In the genomic region with DNA sequence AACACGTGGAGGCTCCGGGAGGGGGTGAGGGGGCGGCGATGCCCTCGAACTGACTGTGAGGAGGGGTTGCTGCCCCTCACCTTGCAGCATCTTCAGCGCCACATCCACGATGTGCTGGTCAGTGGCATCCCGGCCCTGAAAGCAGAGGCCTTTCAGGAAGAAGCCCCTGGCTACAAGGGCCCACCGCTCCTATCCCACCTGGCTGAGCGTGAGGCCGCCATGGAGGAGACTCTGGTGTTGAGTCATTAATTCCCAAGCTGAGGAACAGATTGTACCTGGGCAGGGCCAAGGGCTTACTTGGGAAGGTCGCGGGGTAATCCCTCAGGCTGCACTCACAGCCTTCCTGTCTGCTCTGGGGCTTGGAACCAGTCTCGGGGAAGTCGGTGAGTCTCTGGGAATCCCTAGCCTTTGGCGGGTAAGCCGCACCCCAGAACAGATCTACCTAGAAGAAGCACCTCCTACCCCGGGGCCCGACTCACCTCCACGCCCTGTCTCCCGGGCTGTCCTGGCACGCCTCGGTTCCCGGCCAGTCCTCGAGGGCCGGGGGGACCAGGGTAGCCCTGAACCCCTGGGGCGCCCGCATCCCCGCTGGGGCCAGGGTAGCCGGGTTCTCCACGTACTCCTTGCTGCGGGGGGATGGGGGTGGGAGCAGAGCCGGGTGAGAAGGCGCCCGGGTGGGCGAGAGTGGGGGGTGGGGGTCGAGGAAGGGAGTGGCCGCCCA, we compare ENCODE assay signal across 23 cellular contexts. TPM values are rescaled to one million over a fixed set of nuclear protein-coding genes. Genes with fewer than 3 reads are reported as not detected.
DNase-seq lines count a peak whose midpoint lies in the region; ATAC-seq and TF ChIP-seq lines count a peak whose summit lies in the region.
"Had no signal": no experiment of that assay in that cellular context is flagged by ENCODE, and none has a peak within 500 bp of the region (broad histone marks: within the 10 kb centered on the region; RNA-seq: fewer than 3 reads in every experiment).

No MANE protein-coding gene starts in this region.

- no peaks in the 10 kb centered on the region for H3K9me3 Mint-ChIP-seq in activated CD8-positive, alpha-beta memory T cell treated with anti-CD3 and anti-CD28 coated beads, Interleukin-2, amount 10 ng/mL, durations not matched to agents 7 days and 5 days (ENCODE audit: low read depth)
- H3K9me3 Mint-ChIP-seq in WTC11, result no peaks in the 10 kb centered on the region
- H3K9me3 Mint-ChIP-seq: CD8-positive, alpha-beta memory T cell had no signal

- no peaks in the 10 kb centered on the region for H3K4me1 Mint-ChIP-seq in activated CD8-positive, alpha-beta memory T cell treated with anti-CD3 and anti-CD28 coated beads, Interleukin-2, amount 10 ng/mL, durations not matched to agents 7 days and 5 days
- no peaks in the 10 kb centered on the region for H3K4me1 Mint-ChIP-seq in WTC11
- H3K4me1 Mint-ChIP-seq: CD8-positive, alpha-beta memory T cell had no signal

- no peaks in the 10 kb centered on the region for H3K27me3 Mint-ChIP-seq in activated CD8-positive, alpha-beta memory T cell treated with anti-CD3 and anti-CD28 coated beads, Interleukin-2, amount 10 ng/mL, durations not matched to agents 7 days and 5 days
- peaks cover 26% of the 10 kb centered on the region for H3K27me3 Mint-ChIP-seq in WTC11 (ENCODE audit: low read depth)
- H3K27me3 Mint-ChIP-seq: CD8-positive, alpha-beta memory T cell had no signal

- peak; percentile 35 for DNase-seq in activated CD8-positive, alpha-beta memory T cell treated with anti-CD3 and anti-CD28 coated beads for 24 hours
- DNase-seq in activated CD8-positive, alpha-beta memory T cell treated with anti-CD3 and anti-CD28 coated beads, Interleukin-2, amount 10 ng/mL, durations not matched to agents 7 days and 5 days, result no peak
- DNase-seq in WTC11 (ENCODE audit: low spot score) (peak; percentile 23), mesenteric fat pad (ENCODE audit: low spot score) (peak; percentile 81), ureter (ENCODE audit: low spot score) (peak; percentile 26), kidney glomerular epithelial cell (lab: John Stamatoyannopoulos, UW) (no peak), NCI-H128 (lab: John Stamatoyannopoulos, UW; ENCODE audit: unreplicated experiment) (no peak), putamen (ENCODE audit: low spot score) (no peak)
- DNase-seq: 8988T; AML-193; C1 segment of cervical spinal cord; CD8-positive, alpha-beta memory T cell; GDM1; Karpas-422; MV-4-11; NCI-H1105 treated with DMSO at 0.1 percent for 48 hours; NCI-H1694; NCI-H2081 treated with DMSO at 0.1 percent for 48 hours; NCI-H524 treated with DMSO at 0.1 percent for 48 hours; OCI-M1; SHP77 treated with DMSO at 0.1 percent for 48 hours had no signal

- no peak for TF ChIP-seq CTCF in WTC11 (IDR thresholded peaks at IDR 0.05)

- H3K36me3 Mint-ChIP-seq in activated CD8-positive, alpha-beta memory T cell treated with anti-CD3 and anti-CD28 coated beads, Interleukin-2, amount 10 ng/mL, durations not matched to agents 7 days and 5 days, result no peaks in the 10 kb centered on the region
- no peaks in the 10 kb centered on the region for H3K36me3 Mint-ChIP-seq in WTC11
- H3K36me3 Mint-ChIP-seq: CD8-positive, alpha-beta memory T cell had no signal

- CTCF ChIA-PET in activated CD8-positive, alpha-beta memory T cell treated with anti-CD3 and anti-CD28 coated beads, Interleukin-2, amount 10 ng/mL, durations not matched to agents 7 days and 5 days (lab: Charles Lee), result no interaction called here
- CTCF ChIA-PET in WTC11 (lab: Charles Lee), result interaction anchor here (1.0 kb wide), 1 partner anchor 159 kb away, joined by 3 read pairs; no protein-coding TSS in a partner anchor

- no peak overlapping the region for H3K4me3 Mint-ChIP-seq in activated CD8-positive, alpha-beta memory T cell treated with anti-CD3 and anti-CD28 coated beads, Interleukin-2, amount 10 ng/mL, durations not matched to agents 7 days and 5 days
- peak overlapping the region; percentile 61 for H3K4me3 Mint-ChIP-seq in WTC11
- H3K4me3 Mint-ChIP-seq: CD8-positive, alpha-beta memory T cell had no signal

- ATAC-seq in activated CD8-positive, alpha-beta memory T cell treated with anti-CD3 and anti-CD28 coated beads, Interleukin-2, amount 10 ng/mL, durations not matched to agents 7 days and 5 days, result no peak
- peak; percentile 28 for ATAC-seq in WTC11

- H3K27ac Mint-ChIP-seq in activated CD8-positive, alpha-beta memory T cell treated with anti-CD3 and anti-CD28 coated beads, Interleukin-2, amount 10 ng/mL, durations not matched to agents 7 days and 5 days, result no peak overlapping the region
- H3K27ac Mint-ChIP-seq in WTC11, result no peak overlapping the region
- H3K27ac Mint-ChIP-seq: CD8-positive, alpha-beta memory T cell had no signal

- POLR2A ChIA-PET in WTC11 (lab: Charles Lee), result no interaction called here

TF ChIP-seq in WTC11, 78 proteins besides CTCF, POLR2A, EP300 and RAD21 (continues in another document):
- no peak for TF ChIP-seq FOXP1 (CRISPR knock-in tag; IDR thresholded peaks at IDR 0.05; ENCODE audit: borderline replicate concordance)
- TF ChIP-seq, protein P1, sequence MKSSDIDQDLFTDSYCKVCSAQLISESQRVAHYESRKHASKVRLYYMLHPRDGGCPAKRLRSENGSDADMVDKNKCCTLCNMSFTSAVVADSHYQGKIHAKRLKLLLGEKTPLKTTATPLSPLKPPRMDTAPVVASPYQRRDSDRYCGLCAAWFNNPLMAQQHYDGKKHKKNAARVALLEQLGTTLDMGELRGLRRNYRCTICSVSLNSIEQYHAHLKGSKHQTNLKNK (CRISPR knock-in tag; IDR thresholded peaks at IDR 0.05), result no peak
- TF ChIP-seq, protein P2, sequence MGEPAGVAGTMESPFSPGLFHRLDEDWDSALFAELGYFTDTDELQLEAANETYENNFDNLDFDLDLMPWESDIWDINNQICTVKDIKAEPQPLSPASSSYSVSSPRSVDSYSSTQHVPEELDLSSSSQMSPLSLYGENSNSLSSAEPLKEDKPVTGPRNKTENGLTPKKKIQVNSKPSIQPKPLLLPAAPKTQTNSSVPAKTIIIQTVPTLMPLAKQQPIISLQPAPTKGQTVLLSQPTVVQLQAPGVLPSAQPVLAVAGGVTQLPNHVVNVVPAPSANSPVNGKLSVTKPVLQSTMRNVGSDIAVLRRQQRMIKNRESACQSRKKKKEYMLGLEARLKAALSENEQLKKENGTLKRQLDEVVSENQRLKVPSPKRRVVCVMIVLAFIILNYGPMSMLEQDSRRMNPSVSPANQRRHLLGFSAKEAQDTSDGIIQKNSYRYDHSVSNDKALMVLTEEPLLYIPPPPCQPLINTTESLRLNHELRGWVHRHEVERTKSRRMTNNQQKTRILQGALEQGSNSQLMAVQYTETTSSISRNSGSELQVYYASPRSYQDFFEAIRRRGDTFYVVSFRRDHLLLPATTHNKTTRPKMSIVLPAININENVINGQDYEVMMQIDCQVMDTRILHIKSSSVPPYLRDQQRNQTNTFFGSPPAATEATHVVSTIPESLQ (CRISPR knock-in tag; IDR thresholded peaks at IDR 0.05), result no peak
- TF ChIP-seq ZNF416 (CRISPR knock-in tag; IDR thresholded peaks at IDR 0.05), result no peak
- no peak for TF ChIP-seq SMAD4 (CRISPR knock-in tag; IDR thresholded peaks at IDR 0.05)
- TF ChIP-seq ESRRA (CRISPR knock-in tag; IDR thresholded peaks at IDR 0.05; ENCODE audit: borderline replicate concordance), result no peak
- TF ChIP-seq ZNF232 (CRISPR knock-in tag; IDR thresholded peaks at IDR 0.05), result no peak
- TF ChIP-seq, protein P3, sequence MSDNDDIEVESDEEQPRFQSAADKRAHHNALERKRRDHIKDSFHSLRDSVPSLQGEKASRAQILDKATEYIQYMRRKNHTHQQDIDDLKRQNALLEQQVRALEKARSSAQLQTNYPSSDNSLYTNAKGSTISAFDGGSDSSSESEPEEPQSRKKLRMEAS (CRISPR knock-in tag; IDR thresholded peaks at IDR 0.05), result no peak
- TF ChIP-seq ZNF219 (CRISPR knock-in tag; IDR thresholded peaks at IDR 0.05; ENCODE audit: borderline replicate concordance), result no peak
- TF ChIP-seq, protein P4, sequence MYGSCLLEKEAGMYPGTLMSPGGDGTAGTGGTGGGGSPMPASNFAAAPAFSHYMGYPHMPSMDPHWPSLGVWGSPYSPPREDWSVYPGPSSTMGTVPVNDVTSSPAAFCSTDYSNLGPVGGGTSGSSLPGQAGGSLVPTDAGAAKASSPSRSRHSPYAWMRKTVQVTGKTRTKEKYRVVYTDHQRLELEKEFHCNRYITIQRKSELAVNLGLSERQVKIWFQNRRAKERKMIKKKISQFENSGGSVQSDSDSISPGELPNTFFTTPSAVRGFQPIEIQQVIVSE (CRISPR knock-in tag; IDR thresholded peaks at IDR 0.05; ENCODE audit: borderline replicate concordance), result no peak
- TF ChIP-seq, protein P5, sequence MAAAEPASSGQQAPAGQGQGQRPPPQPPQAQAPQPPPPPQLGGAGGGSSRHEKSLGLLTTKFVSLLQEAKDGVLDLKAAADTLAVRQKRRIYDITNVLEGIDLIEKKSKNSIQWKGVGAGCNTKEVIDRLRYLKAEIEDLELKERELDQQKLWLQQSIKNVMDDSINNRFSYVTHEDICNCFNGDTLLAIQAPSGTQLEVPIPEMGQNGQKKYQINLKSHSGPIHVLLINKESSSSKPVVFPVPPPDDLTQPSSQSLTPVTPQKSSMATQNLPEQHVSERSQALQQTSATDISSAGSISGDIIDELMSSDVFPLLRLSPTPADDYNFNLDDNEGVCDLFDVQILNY (CRISPR knock-in tag; IDR thresholded peaks at IDR 0.05), result no peak
- TF ChIP-seq ATF1 (CRISPR knock-in tag; IDR thresholded peaks at IDR 0.05), result no peak
- TF ChIP-seq, protein P6, sequence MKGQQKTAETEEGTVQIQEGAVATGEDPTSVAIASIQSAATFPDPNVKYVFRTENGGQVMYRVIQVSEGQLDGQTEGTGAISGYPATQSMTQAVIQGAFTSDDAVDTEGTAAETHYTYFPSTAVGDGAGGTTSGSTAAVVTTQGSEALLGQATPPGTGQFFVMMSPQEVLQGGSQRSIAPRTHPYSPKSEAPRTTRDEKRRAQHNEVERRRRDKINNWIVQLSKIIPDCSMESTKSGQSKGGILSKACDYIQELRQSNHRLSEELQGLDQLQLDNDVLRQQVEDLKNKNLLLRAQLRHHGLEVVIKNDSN (CRISPR knock-in tag; IDR thresholded peaks at IDR 0.05), result no peak
- no peak for TF ChIP-seq SMAD3 (CRISPR knock-in tag; IDR thresholded peaks at IDR 0.05; ENCODE audit: borderline replicate concordance)

RNA-seq across cellular contexts. Expression of a gene that starts 13.9 kb away (rescaled TPM):
- 10 to 100 TPM in 1 of 2 experiments, 1 to 10 TPM in 1; 8.3 to 12.4 TPM for total RNA-seq in activated CD8-positive, alpha-beta memory T cell treated with anti-CD3 and anti-CD28 coated beads, Interleukin-2, amount 10 ng/mL, durations not matched to agents 7 days and 5 days
- 4.2 to 5.5 TPM (median 4.7 TPM) in 3 replicates for total RNA-seq in WTC11 (2021)
- total RNA-seq in mesenteric fat pad, result 0.48 TPM
- 27.1 TPM for total RNA-seq in ureter

RNA-seq across cellular contexts. Expression of a gene that starts 45.2 kb away (rescaled TPM):
- total RNA-seq in activated CD8-positive, alpha-beta memory T cell treated with anti-CD3 and anti-CD28 coated beads, Interleukin-2, amount 10 ng/mL, durations not matched to agents 7 days and 5 days, result 10 to 100 TPM; 23.3 to 41.1 TPM
- total RNA-seq in WTC11 (2021) (27.0 to 31.7 TPM (median 28.9 TPM) in 3 replicates), mesenteric fat pad (41.3 TPM), ureter (52.9 TPM)

RNA-seq across cellular contexts. Expression of a gene that starts 55.5 kb away (rescaled TPM):
- under 1 TPM in 1 of 2 experiments, not detected in 1; 0.41 TPM for total RNA-seq in activated CD8-positive, alpha-beta memory T cell treated with anti-CD3 and anti-CD28 coated beads, Interleukin-2, amount 10 ng/mL, durations not matched to agents 7 days and 5 days
- total RNA-seq in WTC11 (2021) (not detected in 3 replicates), mesenteric fat pad (not detected), ureter (not detected)
- total RNA-seq: CD8-positive, alpha-beta memory T cell; H4; M059J had no signal

Comparison
In these comparisons a context has a peak if more than half of its experiments do, and no peak if none do; other contexts are left out.
1. DNase-seq: peak in activated CD8-positive, alpha-beta memory T cell treated with anti-CD3 and anti-CD28 coated beads for 24 hours (single experiment), WTC11 (single experiment), mesenteric fat pad (single experiment) and ureter (single experiment); none in activated CD8-positive, alpha-beta memory T cell treated with anti-CD3 and anti-CD28 coated beads, Interleukin-2, amount 10 ng/mL, durations not matched to agents 7 days and 5 days (single experiment), kidney glomerular epithelial cell (single experiment), NCI-H128 (single experiment) and putamen (single experiment).